Comparison of ENCODE assay signal across 1 cellular context in the genomic region with DNA sequence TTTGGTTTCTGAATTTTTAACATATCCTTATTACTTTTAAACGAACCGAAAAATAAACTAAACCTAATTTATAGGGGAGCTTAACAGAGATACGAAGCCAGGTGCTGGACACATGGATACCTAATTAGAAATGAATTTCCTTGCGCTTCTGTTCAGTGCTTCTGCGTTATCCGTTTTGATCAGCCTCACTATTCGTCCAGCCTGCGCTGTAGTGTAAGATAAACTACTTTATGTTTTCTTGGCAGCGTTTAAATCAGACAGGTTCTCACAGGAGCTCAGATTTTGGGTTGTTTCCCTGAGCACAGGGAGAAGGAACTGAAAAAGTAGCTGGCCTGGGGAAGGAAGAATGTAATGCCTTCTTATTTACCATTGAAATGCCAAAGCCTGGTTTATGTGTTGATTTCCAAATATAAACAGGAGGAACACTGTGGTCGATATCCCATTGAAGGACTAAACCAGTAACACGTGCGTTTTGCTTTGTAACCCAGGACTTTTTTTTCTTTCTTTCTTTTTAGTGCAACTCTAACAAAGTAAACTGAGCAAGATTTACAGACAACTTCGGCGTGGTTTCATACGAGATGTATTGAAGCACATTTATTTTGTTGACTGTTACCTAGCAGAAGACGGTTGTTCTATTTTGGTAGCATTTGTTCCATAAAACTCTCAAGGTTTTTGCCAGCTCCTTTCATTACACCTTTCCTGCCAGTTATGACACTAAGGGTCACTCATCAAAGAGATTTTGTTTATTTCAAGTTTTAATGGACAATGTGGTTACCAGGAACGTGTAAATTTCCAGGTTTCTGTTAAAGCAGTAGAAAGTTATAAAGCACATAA.
TF ChIP-seq lines count a peak whose summit lies in the region.

No MANE protein-coding gene starts in this region.

TF ChIP-seq in HepG2, 621 proteins besides CTCF, POLR2A, EP300 and RAD21:
- TF ChIP-seq ZNF354B (CRISPR knock-in tag; IDR thresholded peaks at IDR 0.05) (no peak), TAF1 (CRISPR knock-in tag; IDR thresholded peaks at IDR 0.05) (no peak), CBX2 (IDR thresholded peaks at IDR 0.05; ENCODE audit: low read depth, low read length) (0 out of 2 replicates have a peak, but pooled peaks have one; percentile 66), CBX2 (CRISPR knock-in tag; IDR thresholded peaks at IDR 0.05; ENCODE audit: low read depth) (no peak), ZNF33A (CRISPR knock-in tag; IDR thresholded peaks at IDR 0.05; ENCODE audit: borderline replicate concordance) (no peak)
TF ChIP-seq in HepG2: peak in this region for 1.
